ENCODE assay signal across 39 cellular contexts in genomic region chr1:214037468-214037867, GRCh38. TPM values are rescaled to one million over a fixed set of nuclear protein-coding genes. Genes with fewer than 3 reads are reported as not detected.
"Had no signal": no experiment of that assay in that cellular context is flagged by ENCODE, and none has a peak within 500 bp of the region (broad histone marks: within the 10 kb centered on the region; RNA-seq: fewer than 3 reads in every experiment).

No MANE protein-coding gene starts in this region.

- H3K4me3 Mint-ChIP-seq: activated B cell treated with CpG ODN at 0.5 μM for 24 hours; activated CD4-positive, alpha-beta memory T cell treated with anti-CD3 and anti-CD28 coated beads for 36 hours; activated CD4-positive, alpha-beta T cell treated with anti-CD3 and anti-CD28 coated beads, Interleukin-2, amount 10 ng/mL, durations not matched to agents 24 days and 14 days; activated CD8-positive, alpha-beta T cell treated with anti-CD3 and anti-CD28 coated beads for 36 hours; activated naive CD4-positive, alpha-beta T cell treated with anti-CD3 and anti-CD28 coated beads for 36 hours; activated naive CD8-positive, alpha-beta T cell treated with anti-CD3 and anti-CD28 coated beads, Interleukin-2, amount 10 ng/mL, durations not matched to agents 7 days and 5 days; activated naive CD8-positive, alpha-beta T cell treated with anti-CD3 and anti-CD28 coated beads, Interleukin-2, amount 50 U/mL, for 24 hours; activated T-cell treated with anti-CD3 and anti-CD28 coated beads, Interleukin-2, amount 50 U/mL, for 4 hours; activated T-cell treated with anti-CD3 and anti-CD28 coated beads, Interleukin-2, amount 50 U/mL, for 72 hours; activated T-helper 1 cell treated with anti-CD3 and anti-CD28 coated beads, Interleukin-12 subunit alpha, Interleukin-12 subunit beta, Interleukin-2, Interleukin-4 antibody, amounts not matched to agents 30 ng/mL and 10 ng/mL and 1 ng/mL, durations not matched to agents 14 hours and 24 hours and 36 hours; activated T-helper 17 cell treated with anti-CD3 and anti-CD28 coated beads, Interleukin-2, amount 50 U/mL, for 72 hours; brain; central memory CD8-positive, alpha-beta T cell; T-helper 1 cell treated with Interleukin-12 subunit alpha and Interleukin-12 subunit beta and Interleukin-4 antibody, amounts not matched to agents 30 μg/mL and 1 μg/mL, for 36 hours; T-helper 2 cell treated with Interferon-gamma antibody and Interleukin-4, amounts not matched to agents 5 μg/mL and 100 μg/mL, for 36 hours had no signal

- H3K4me1 ChIP-seq: ascending aorta had no signal

- H3K4me3 ChIP-seq: ascending aorta had no signal

- ATAC-seq: activated CD8-positive, alpha-beta T cell treated with anti-CD3 and anti-CD28 coated beads for 36 hours; activated naive CD4-positive, alpha-beta T cell treated with anti-CD3 and anti-CD28 coated beads, Interleukin-2, amount 50 U/mL, for 72 hours; activated naive CD8-positive, alpha-beta T cell treated with anti-CD3 and anti-CD28 coated beads, Interleukin-2, amount 50 U/mL, for 24 hours; activated T-cell treated with anti-CD3 and anti-CD28 coated beads, Interleukin-2, amount 50 U/mL, for 4 hours; activated T-cell treated with anti-CD3 and anti-CD28 coated beads, Interleukin-2, amount 50 U/mL, for 72 hours; activated T-helper 17 cell treated with anti-CD3 and anti-CD28 coated beads, Interleukin-2, amount 50 U/mL, for 72 hours had no signal

- H3K9me3 ChIP-seq: ascending aorta had no signal

- H3K4me1 Mint-ChIP-seq: activated B cell treated with CpG ODN at 0.5 μM for 24 hours; activated CD4-positive, alpha-beta T cell treated with anti-CD3 and anti-CD28 coated beads, Interleukin-2, amount 10 ng/mL, durations not matched to agents 24 days and 14 days; activated naive CD8-positive, alpha-beta T cell treated with anti-CD3 and anti-CD28 coated beads, Interleukin-2, amount 10 ng/mL, durations not matched to agents 7 days and 5 days; activated naive CD8-positive, alpha-beta T cell treated with anti-CD3 and anti-CD28 coated beads, Interleukin-2, amount 50 U/mL, for 24 hours; activated T-helper 17 cell treated with anti-CD3 and anti-CD28 coated beads, Interleukin-2, amount 50 U/mL, for 72 hours; brain; central memory CD8-positive, alpha-beta T cell had no signal

- H3K27me3 Mint-ChIP-seq: activated B cell treated with CpG ODN at 0.5 μM for 24 hours had no signal

- DNase-seq: activated B cell treated with CpG ODN at 0.5 μM for 24 hours; activated CD4-positive, alpha-beta memory T cell treated with anti-CD3 and anti-CD28 coated beads for 36 hours; activated CD4-positive, alpha-beta T cell treated with anti-CD3 and anti-CD28 coated beads for 4 hours; activated CD4-positive, alpha-beta T cell treated with anti-CD3 and anti-CD28 coated beads, Interleukin-2, amount 10 ng/mL, durations not matched to agents 24 days and 14 days; activated CD4-positive, alpha-beta T cell treated with anti-CD3 and anti-CD28 coated beads, Interleukin-2, amount 50 U/mL, for 1 hour; activated CD4-positive, alpha-beta T cell treated with anti-CD3 and anti-CD28 coated beads, Interleukin-2, amount 50 U/mL, for 4 hours; activated CD4-positive, CD25-positive, alpha-beta regulatory T cell treated with anti-CD3 and anti-CD28 coated beads, Interleukin-2, amount 50 U/mL, for 72 hours; activated CD8-positive, alpha-beta memory T cell treated with anti-CD3 and anti-CD28 coated beads, Interleukin-2, amount 50 U/mL, for 4 hours; activated CD8-positive, alpha-beta T cell treated with anti-CD3 and anti-CD28 coated beads for 36 hours; activated effector memory CD4-positive, alpha-beta T cell treated with anti-CD3 and anti-CD28 coated beads, Interleukin-2, amount 50 U/mL, for 16 hours; activated gamma-delta T cell treated with Interleukin-2 at 50 U/mL for 16 hours; activated naive CD4-positive, alpha-beta T cell; activated naive CD4-positive, alpha-beta T cell treated with anti-CD3 and anti-CD28 coated beads for 36 hours; activated naive CD4-positive, alpha-beta T cell treated with anti-CD3 and anti-CD28 coated beads, Interleukin-2, amount 50 U/mL, for 16 hours; activated naive CD8-positive, alpha-beta T cell treated with anti-CD3 and anti-CD28 coated beads, Interleukin-2, amount 10 ng/mL, durations not matched to agents 7 days and 5 days; activated naive CD8-positive, alpha-beta T cell treated with anti-CD3 and anti-CD28 coated beads, Interleukin-2, amount 50 U/mL, for 24 hours; activated T-cell treated with anti-CD3 and anti-CD28 coated beads for 4 hours; activated T-cell treated with anti-CD3 and anti-CD28 coated beads, Interleukin-2, amount 50 U/mL, for 1 hour; activated T-cell treated with anti-CD3 and anti-CD28 coated beads, Interleukin-2, amount 50 U/mL, for 4 hours; activated T-cell treated with anti-CD3 and anti-CD28 coated beads, Interleukin-2, amount 50 U/mL, for 72 hours; amygdala; anterior cingulate cortex; caudate nucleus; cerebellar nuclear complex; T-helper 1 cell; T-helper 2 cell; T-helper 9 cell had no signal

- FAIRE-seq: bronchial epithelial cell, TTC549 had no signal

- H3K36me3 ChIP-seq: ascending aorta had no signal

- H3K36me3 Mint-ChIP-seq: activated CD4-positive, alpha-beta memory T cell treated with anti-CD3 and anti-CD28 coated beads for 36 hours; activated naive CD4-positive, alpha-beta T cell treated with anti-CD3 and anti-CD28 coated beads, Interleukin-2, amount 50 U/mL, for 72 hours; activated naive CD8-positive, alpha-beta T cell treated with anti-CD3 and anti-CD28 coated beads, Interleukin-2, amount 10 ng/mL, durations not matched to agents 7 days and 5 days had no signal

- H3K27ac Mint-ChIP-seq: activated B cell treated with CpG ODN at 0.5 μM for 24 hours; activated CD4-positive, alpha-beta memory T cell treated with anti-CD3 and anti-CD28 coated beads for 36 hours; activated CD4-positive, alpha-beta T cell treated with anti-CD3 and anti-CD28 coated beads, Interleukin-2, amount 10 ng/mL, durations not matched to agents 24 days and 14 days; activated CD8-positive, alpha-beta T cell treated with anti-CD3 and anti-CD28 coated beads for 36 hours; activated naive CD4-positive, alpha-beta T cell treated with anti-CD3 and anti-CD28 coated beads for 36 hours; activated naive CD4-positive, alpha-beta T cell treated with anti-CD3 and anti-CD28 coated beads, Interleukin-2, amount 50 U/mL, for 72 hours; activated naive CD8-positive, alpha-beta T cell treated with anti-CD3 and anti-CD28 coated beads, Interleukin-2, amount 10 ng/mL, durations not matched to agents 7 days and 5 days; activated naive CD8-positive, alpha-beta T cell treated with anti-CD3 and anti-CD28 coated beads, Interleukin-2, amount 50 U/mL, for 24 hours; activated T-cell treated with anti-CD3 and anti-CD28 coated beads, Interleukin-2, amount 50 U/mL, for 72 hours; activated T-helper 1 cell treated with anti-CD3 and anti-CD28 coated beads, Interleukin-12 subunit alpha, Interleukin-12 subunit beta, Interleukin-2, Interleukin-4 antibody, amounts not matched to agents 30 ng/mL and 10 ng/mL and 1 ng/mL, durations not matched to agents 14 hours and 24 hours and 36 hours; activated T-helper 17 cell treated with anti-CD3 and anti-CD28 coated beads, Interleukin-2, amount 50 U/mL, for 72 hours; brain; T-helper 1 cell treated with Interleukin-12 subunit alpha and Interleukin-12 subunit beta and Interleukin-4 antibody, amounts not matched to agents 30 μg/mL and 1 μg/mL, for 36 hours; T-helper 2 cell treated with Interferon-gamma antibody and Interleukin-4, amounts not matched to agents 5 μg/mL and 100 μg/mL, for 36 hours had no signal

- H3K27me3 ChIP-seq: ascending aorta had no signal

- H3K9me3 Mint-ChIP-seq: activated B cell treated with CpG ODN at 0.5 μM for 24 hours; activated CD4-positive, alpha-beta memory T cell treated with anti-CD3 and anti-CD28 coated beads for 36 hours; activated CD4-positive, alpha-beta T cell treated with anti-CD3 and anti-CD28 coated beads, Interleukin-2, amount 10 ng/mL, durations not matched to agents 24 days and 14 days; activated CD8-positive, alpha-beta T cell treated with anti-CD3 and anti-CD28 coated beads for 36 hours; activated naive CD4-positive, alpha-beta T cell treated with anti-CD3 and anti-CD28 coated beads for 36 hours; activated naive CD4-positive, alpha-beta T cell treated with anti-CD3 and anti-CD28 coated beads, Interleukin-2, amount 50 U/mL, for 72 hours; activated naive CD8-positive, alpha-beta T cell treated with anti-CD3 and anti-CD28 coated beads, Interleukin-2, amount 10 ng/mL, durations not matched to agents 7 days and 5 days; activated naive CD8-positive, alpha-beta T cell treated with anti-CD3 and anti-CD28 coated beads, Interleukin-2, amount 50 U/mL, for 24 hours; activated T-cell treated with anti-CD3 and anti-CD28 coated beads, Interleukin-2, amount 50 U/mL, for 4 hours; activated T-helper 1 cell treated with anti-CD3 and anti-CD28 coated beads, Interleukin-12 subunit alpha, Interleukin-12 subunit beta, Interleukin-2, Interleukin-4 antibody, amounts not matched to agents 30 ng/mL and 10 ng/mL and 1 ng/mL, durations not matched to agents 14 hours and 24 hours and 36 hours; activated T-helper 17 cell treated with anti-CD3 and anti-CD28 coated beads, Interleukin-2, amount 50 U/mL, for 72 hours; central memory CD8-positive, alpha-beta T cell; T-helper 1 cell treated with Interleukin-12 subunit alpha and Interleukin-12 subunit beta and Interleukin-4 antibody, amounts not matched to agents 30 μg/mL and 1 μg/mL, for 36 hours; T-helper 2 cell treated with Interferon-gamma antibody and Interleukin-4, amounts not matched to agents 5 μg/mL and 100 μg/mL, for 36 hours had no signal

- H3K27ac ChIP-seq: ascending aorta, VCaP had no signal

RNA-seq across cellular contexts. Expression of gene PROX1, which starts 49.7 kb away (rescaled TPM):
- total RNA-seq: activated CD4-positive, alpha-beta T cell treated with anti-CD3 and anti-CD28 coated beads, Interleukin-2, amount 10 ng/mL, durations not matched to agents 24 days and 14 days; activated CD8-positive, alpha-beta memory T cell treated with anti-CD3 and anti-CD28 coated beads for 36 hours; activated naive CD8-positive, alpha-beta T cell treated with anti-CD3 and anti-CD28 coated beads, Interleukin-2, amount 10 ng/mL, durations not matched to agents 7 days and 5 days; activated T-helper 1 cell treated with anti-CD3 and anti-CD28 coated beads, Interleukin-12 subunit alpha, Interleukin-12 subunit beta, Interleukin-2, Interleukin-4 antibody, amounts not matched to agents 30 ng/mL and 10 ng/mL and 1 ng/mL, durations not matched to agents 14 hours and 24 hours and 36 hours had no signal
